In genomic region chr10:80487422-80487785, GRCh38 we compare ENCODE assay signal across 13 cellular contexts. TPM values are rescaled to one million over a fixed set of nuclear protein-coding genes. Genes with fewer than 3 reads are reported as not detected.
A peak's percentile ranks its signal among the peaks of the same experiment; 100 is the strongest.
DNase-seq lines count a peak whose midpoint lies in the region; ATAC-seq, FAIRE-seq and TF ChIP-seq lines count a peak whose summit lies in the region.
"Had no signal": no experiment of that assay in that cellular context is flagged by ENCODE, and none has a peak within 500 bp of the region (broad histone marks: within the 10 kb centered on the region; RNA-seq: fewer than 3 reads in every experiment).

No MANE protein-coding gene starts in this region.

- no peak for FAIRE-seq in RCC 7860 (lab: Jason Lieb, UNC)
- FAIRE-seq: frontal cortex had no signal

- H2AFZ ChIP-seq in GM23338 (no peak overlapping the region), neural progenitor cell (replicated peaks) (no peak overlapping the region)

- H3K4me3 ChIP-seq in BLaER1 (peak overlapping the region; percentile 24; the same call in 1 of the 2 replicates), GM23338 (no peak overlapping the region), neural progenitor cell (no peak overlapping the region)
- H3K4me3 ChIP-seq: ascending aorta had no signal

- peak; percentile 15; the same call in 2 of the 3 replicates for ATAC-seq in GM23338
- peak; percentile 13 for ATAC-seq in activated naive CD8-positive, alpha-beta T cell treated with anti-CD3 and anti-CD28 coated beads, Interleukin-2, amount 10 ng/mL, durations not matched to agents 7 days and 5 days (ENCODE audit: low read depth)

- CTCF ChIA-PET in GM10248 (lab: Yijun Ruan, JAX) = interaction anchor here (1.2 to 3.8 kb wide), 5 partner anchors 10 to 42 kb away, joined by 3 to 30 read pairs (median 5); no protein-coding TSS in a partner anchor

- peak overlapping the region; percentile 23; the same call in 1 of the 2 replicates for H3K27ac Mint-ChIP-seq in GM23338
- peak overlapping the region; percentile 89 for H3K27ac Mint-ChIP-seq in activated naive CD8-positive, alpha-beta T cell treated with anti-CD3 and anti-CD28 coated beads, Interleukin-2, amount 10 ng/mL, durations not matched to agents 7 days and 5 days
- H3K27ac Mint-ChIP-seq in neural progenitor cell = peak overlapping the region; percentile 61

- H3K4me1 ChIP-seq in BLaER1 (peaks cover 100% of the 10 kb centered on the region), GM23338 (ENCODE audit: insufficient read depth) (peaks cover 26% of the 10 kb centered on the region), neural progenitor cell (peaks cover 25% of the 10 kb centered on the region)

- H3K27me3 Mint-ChIP-seq in GM23338 (ENCODE audit: insufficient read depth, low read depth, poor library complexity) (peaks cover 5% of the 10 kb centered on the region), neural progenitor cell (ENCODE audit: insufficient read depth, low read depth) (peaks cover 5% of the 10 kb centered on the region)
- no peaks in the 10 kb centered on the region for H3K27me3 Mint-ChIP-seq in activated naive CD8-positive, alpha-beta T cell treated with anti-CD3 and anti-CD28 coated beads, Interleukin-2, amount 10 ng/mL, durations not matched to agents 7 days and 5 days

- H3K36me3 Mint-ChIP-seq in GM23338 (ENCODE audit: low read depth) = peaks cover 28% of the 10 kb centered on the region
- H3K36me3 Mint-ChIP-seq in activated naive CD8-positive, alpha-beta T cell treated with anti-CD3 and anti-CD28 coated beads, Interleukin-2, amount 10 ng/mL, durations not matched to agents 7 days and 5 days = peaks cover 38% of the 10 kb centered on the region
- peaks cover 44% of the 10 kb centered on the region for H3K36me3 Mint-ChIP-seq in neural progenitor cell

- H3K79me2 ChIP-seq in GM23338 (replicated peaks; ENCODE audit: insufficient read depth) (peaks cover 79% of the 10 kb centered on the region), neural progenitor cell (ENCODE audit: low read depth) (peaks cover 91% of the 10 kb centered on the region)

- no peaks in the 10 kb centered on the region for H3K9me3 ChIP-seq in BLaER1
- H3K9me3 ChIP-seq in neural progenitor cell (ENCODE audit: low read depth) = no peaks in the 10 kb centered on the region
- H3K9me3 ChIP-seq: ascending aorta had no signal

- peaks cover 100% of the 10 kb centered on the region for H4K20me1 ChIP-seq in BLaER1
- peaks cover 41% of the 10 kb centered on the region; the same call in 1 of the 2 replicates for H4K20me1 ChIP-seq in GM23338 (replicated peaks; ENCODE audit: insufficient read depth)
- H4K20me1 ChIP-seq in neural progenitor cell (ENCODE audit: low read depth) = peaks cover 68% of the 10 kb centered on the region

- DNase-seq in GM23338 (ENCODE audit: low spot score) = no peak
- DNase-seq in activated naive CD8-positive, alpha-beta T cell treated with anti-CD3 and anti-CD28 coated beads, Interleukin-2, amount 10 ng/mL, durations not matched to agents 7 days and 5 days = no peak
- DNase-seq in neural progenitor cell (ENCODE audit: low spot score) = no peak
- no peak for DNase-seq in RCC 7860 (ENCODE audit: low spot score)
- DNase-seq in HCEC 1CT = no peak
- DNase-seq in GM10248 (ENCODE audit: extremely low spot score) = no peak
- DNase-seq in NCI-H2196 treated with DMSO at 0.1 percent for 48 hours (lab: John Stamatoyannopoulos, UW; ENCODE audit: unreplicated experiment) = no peak
- DNase-seq: NCI-H510A treated with DMSO at 0.1 percent for 48 hours had no signal

- peak overlapping the region; percentile 76 for H3K4me2 ChIP-seq in BLaER1
- H3K4me2 ChIP-seq in GM23338 = 0 out of 2 replicates have a peak overlapping the region, but pooled peaks have one; percentile 40
- H3K4me2 ChIP-seq in neural progenitor cell = no peak overlapping the region
- H3K4me2 ChIP-seq: KMS-11 had no signal

- H3K4me3 Mint-ChIP-seq in GM23338 (no peak overlapping the region), neural progenitor cell (no peak overlapping the region)
- peak overlapping the region; percentile 80 for H3K4me3 Mint-ChIP-seq in activated naive CD8-positive, alpha-beta T cell treated with anti-CD3 and anti-CD28 coated beads, Interleukin-2, amount 10 ng/mL, durations not matched to agents 7 days and 5 days

- POLR2A ChIA-PET in activated naive CD8-positive, alpha-beta T cell treated with anti-CD3 and anti-CD28 coated beads, Interleukin-2, amount 10 ng/mL, durations not matched to agents 7 days and 5 days (lab: Charles Lee) = interaction anchor here (1.0 to 8.9 kb wide), 7 partner anchors 11 to 43 kb away, joined by 3 to 150 read pairs (median 13); no protein-coding TSS in a partner anchor
- POLR2A ChIA-PET in GM10248 (lab: Yijun Ruan, JAX) = no interaction called here

- peaks cover 63% of the 10 kb centered on the region for H3K36me3 ChIP-seq in BLaER1
- no peaks in the 10 kb centered on the region for H3K36me3 ChIP-seq in GM23338 (ENCODE audit: insufficient read depth)
- H3K36me3 ChIP-seq in neural progenitor cell = no peaks in the 10 kb centered on the region

- H3K4me1 Mint-ChIP-seq in GM23338 (peaks cover 48% of the 10 kb centered on the region), neural progenitor cell (peaks cover 33% of the 10 kb centered on the region)
- H3K4me1 Mint-ChIP-seq in activated naive CD8-positive, alpha-beta T cell treated with anti-CD3 and anti-CD28 coated beads, Interleukin-2, amount 10 ng/mL, durations not matched to agents 7 days and 5 days = peaks cover 88% of the 10 kb centered on the region

- H3K9me3 Mint-ChIP-seq in GM23338 = no peaks in the 10 kb centered on the region
- H3K9me3 Mint-ChIP-seq in activated naive CD8-positive, alpha-beta T cell treated with anti-CD3 and anti-CD28 coated beads, Interleukin-2, amount 10 ng/mL, durations not matched to agents 7 days and 5 days = no peaks in the 10 kb centered on the region
- peaks cover 3% of the 10 kb centered on the region for H3K9me3 Mint-ChIP-seq in neural progenitor cell

- peak overlapping the region; percentile 51 for H3K27ac ChIP-seq in BLaER1
- H3K27ac ChIP-seq in GM23338 (ENCODE audit: low read depth) = no peak overlapping the region
- H3K27ac ChIP-seq in neural progenitor cell = no peak overlapping the region
- H3K27ac ChIP-seq: ascending aorta, KMS-11 had no signal

- no peaks in the 10 kb centered on the region for H3F3A ChIP-seq in GM23338 (replicated peaks; ENCODE audit: low read depth)
- H3F3A ChIP-seq in neural progenitor cell (ENCODE audit: low read depth) = no peaks in the 10 kb centered on the region

- no peaks in the 10 kb centered on the region for H3K9me2 ChIP-seq in GM23338 (ENCODE audit: insufficient read depth)

- H3K27me3 ChIP-seq in BLaER1 (no peaks in the 10 kb centered on the region), GM23338 (ENCODE audit: insufficient read depth) (no peaks in the 10 kb centered on the region), neural progenitor cell (no peaks in the 10 kb centered on the region)
- H3K27me3 ChIP-seq: ascending aorta had no signal

- peak overlapping the region; percentile 55 for H3K9ac ChIP-seq in BLaER1
- no peak overlapping the region for H3K9ac ChIP-seq in neural progenitor cell
- H3K9ac ChIP-seq: KMS-11 had no signal

- TF ChIP-seq CTCF in GM23338 (conservative IDR thresholded peaks at IDR 0.05; ENCODE audit: low read depth in 2 of 2) = no peak
- no peak for TF ChIP-seq CTCF in neural progenitor cell (IDR thresholded peaks at IDR 0.05)
- no peak for TF ChIP-seq CTCF in GM10248 (IDR thresholded peaks at IDR 0.05; ENCODE audit: control extremely low read depth, extremely low read depth, low read depth, missing control alignments)

TF ChIP-seq in GM23338, 12 proteins besides CTCF, POLR2A, EP300 and RAD21 (continues in another document):
- no peak for TF ChIP-seq EZH2phosphoT487 (IDR thresholded peaks at IDR 0.05; ENCODE audit: unreplicated experiment)
- TF ChIP-seq NANOG (IDR thresholded peaks at IDR 0.05; ENCODE audit: borderline replicate concordance) = no peak
- TF ChIP-seq POLR2AphosphoS5 (IDR thresholded peaks at IDR 0.05; ENCODE audit: low read depth) = no peak
- no peak for TF ChIP-seq EZH2 (IDR thresholded peaks at IDR 0.05; ENCODE audit: low read depth, unreplicated experiment)

RNA-seq across cellular contexts. Expression of gene TSPAN14, which starts 33.3 kb away (rescaled TPM):
- 31.8 and 40.7 TPM in 2 replicates for total RNA-seq in GM23338 (2014; rRNA removed; shearing (Covaris generic))
- 17.1 and 17.9 TPM in 2 replicates for polyA plus RNA-seq in GM23338 (2016; fragmentation: Nextera tagmentation; extraction: Ambion mirVana)
- 100 to 1,000 TPM in 1 of 2 experiments, 10 to 100 TPM in 1; 98.8 to 112 TPM for total RNA-seq in activated naive CD8-positive, alpha-beta T cell treated with anti-CD3 and anti-CD28 coated beads, Interleukin-2, amount 10 ng/mL, durations not matched to agents 7 days and 5 days
- 32.7 and 68.9 TPM in 2 replicates for total RNA-seq in neural progenitor cell (ENCODE audit: low replicate concordance)

RNA-seq across cellular contexts. Expression of gene SH2D4B, which starts 50.3 kb away (rescaled TPM):
- total RNA-seq in GM23338 (2014; rRNA removed; shearing (Covaris generic)) = not detected in 2 replicates
- 0.08 TPM in 1 of 2 replicates, not detected in the other for polyA plus RNA-seq in GM23338 (2016; fragmentation: Nextera tagmentation; extraction: Ambion mirVana)
- under 1 TPM; 0.14 to 0.22 TPM for total RNA-seq in activated naive CD8-positive, alpha-beta T cell treated with anti-CD3 and anti-CD28 coated beads, Interleukin-2, amount 10 ng/mL, durations not matched to agents 7 days and 5 days
- total RNA-seq in neural progenitor cell (ENCODE audit: low replicate concordance) = 0.06 and 0.11 TPM in 2 replicates
- total RNA-seq: ascending aorta, G401 had no signal

Comparison
In these comparisons a context has a peak if more than half of its experiments do, and no peak if none do; other contexts are left out.
1. H3K27ac Mint-ChIP-seq: peak in every context shown above with its lines; median percentile 89 in activated naive CD8-positive, alpha-beta T cell treated with anti-CD3 and anti-CD28 coated beads, Interleukin-2, amount 10 ng/mL, durations not matched to agents 7 days and 5 days; 61 in neural progenitor cell; 23 in GM23338.